8 cellular contexts compared by ENCODE assay signal in the genomic region with DNA sequence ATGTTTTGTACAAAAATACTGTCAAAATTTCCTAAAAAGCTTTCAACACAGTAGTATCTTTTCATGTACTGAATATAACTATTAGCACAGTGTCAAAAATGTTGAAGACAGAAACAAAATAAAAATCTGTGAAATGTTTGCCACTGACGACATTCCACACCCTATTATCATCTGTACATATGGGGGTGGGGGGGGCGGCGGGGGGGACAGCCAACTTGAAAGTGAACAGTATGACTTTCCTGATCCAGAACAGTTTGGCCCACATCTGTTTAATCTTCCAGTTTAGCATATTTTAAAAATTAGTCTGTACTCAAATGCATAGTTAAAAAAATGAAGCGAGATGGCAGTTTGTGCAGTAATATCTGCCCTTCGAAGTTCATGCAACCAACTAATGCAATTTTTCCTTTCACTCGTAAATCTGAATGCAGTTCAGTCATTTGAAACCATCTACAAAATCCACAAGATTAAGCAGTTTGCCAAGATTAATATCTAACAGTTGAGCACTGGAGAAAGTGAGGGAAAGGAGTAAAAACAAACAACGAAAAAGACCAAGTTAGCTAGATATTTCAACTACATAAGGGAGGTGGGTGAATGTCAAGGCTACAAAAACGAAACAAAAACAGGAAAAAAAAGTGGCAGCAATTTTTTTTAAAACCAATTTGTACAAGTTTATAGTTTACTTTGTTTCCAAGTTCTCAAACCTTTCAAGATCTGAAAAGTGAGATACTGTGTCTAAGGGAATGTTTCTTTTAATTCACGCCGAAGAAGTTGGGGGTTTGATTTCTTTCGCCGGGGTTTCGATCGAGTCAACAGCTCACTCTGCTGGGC. TPM values are rescaled to one million over a fixed set of nuclear protein-coding genes. Genes with fewer than 3 reads are reported as not detected.
DNase-seq lines count a peak whose midpoint lies in the region; ATAC-seq and TF ChIP-seq lines count a peak whose summit lies in the region.

No MANE protein-coding gene starts in this region.

- peak overlapping the region; percentile 97 for H3K4me3 ChIP-seq in iPS-11a (ENCODE audit: low read depth, low read length)

- H3K9me3 Mint-ChIP-seq in activated CD4-positive, alpha-beta T cell treated with anti-CD3 and anti-CD28 coated beads, Interleukin-2, amount 10 ng/mL, durations not matched to agents 7 days and 5 days, result no peaks in the 10 kb centered on the region
- H3K9me3 Mint-ChIP-seq in activated T-helper 1 cell treated with anti-CD3 and anti-CD28 coated beads, Interleukin-12 subunit alpha, Interleukin-12 subunit beta, Interleukin-2, Interleukin-4 antibody, amounts not matched to agents 30 ng/mL and 10 ng/mL and 1 ng/mL, durations not matched to agents 14 hours and 24 hours and 36 hours, result no peaks in the 10 kb centered on the region
- no peaks in the 10 kb centered on the region for H3K9me3 Mint-ChIP-seq in stimulated activated memory B cell treated with anti-CD40 and anti-IgM and Interleukin-4, amounts not matched to agents 10 μg/mL and 1 μg/mL and 100 μg/mL, for 72 hours

- H3K4me3 Mint-ChIP-seq in activated CD4-positive, alpha-beta T cell treated with anti-CD3 and anti-CD28 coated beads, Interleukin-2, amount 10 ng/mL, durations not matched to agents 7 days and 5 days, result peak overlapping the region; percentile 93
- H3K4me3 Mint-ChIP-seq in activated T-helper 1 cell treated with anti-CD3 and anti-CD28 coated beads, Interleukin-12 subunit alpha, Interleukin-12 subunit beta, Interleukin-2, Interleukin-4 antibody, amounts not matched to agents 30 ng/mL and 10 ng/mL and 1 ng/mL, durations not matched to agents 14 hours and 24 hours and 36 hours, result peak overlapping the region; percentile 99
- H3K4me3 Mint-ChIP-seq in stimulated activated memory B cell treated with anti-CD40 and anti-IgM and Interleukin-4, amounts not matched to agents 10 μg/mL and 1 μg/mL and 100 μg/mL, for 72 hours, result peak overlapping the region; percentile 97

- no peaks in the 10 kb centered on the region for H3K27me3 Mint-ChIP-seq in activated CD4-positive, alpha-beta T cell treated with anti-CD3 and anti-CD28 coated beads, Interleukin-2, amount 10 ng/mL, durations not matched to agents 7 days and 5 days
- no peaks in the 10 kb centered on the region for H3K27me3 Mint-ChIP-seq in activated T-helper 1 cell treated with anti-CD3 and anti-CD28 coated beads, Interleukin-12 subunit alpha, Interleukin-12 subunit beta, Interleukin-2, Interleukin-4 antibody, amounts not matched to agents 30 ng/mL and 10 ng/mL and 1 ng/mL, durations not matched to agents 14 hours and 24 hours and 36 hours (ENCODE audit: insufficient read depth)
- no peaks in the 10 kb centered on the region for H3K27me3 Mint-ChIP-seq in stimulated activated memory B cell treated with anti-CD40 and anti-IgM and Interleukin-4, amounts not matched to agents 10 μg/mL and 1 μg/mL and 100 μg/mL, for 72 hours

- in situ Hi-C loops in GM13977 (cut with MboI; ENCODE audit: low pct_unique_long_range_greater_than_20kb, low sequenced_read_pairs, unreplicated experiment), result loop anchor here (25.0 kb wide), 1 partner anchor 560 kb away; no protein-coding TSS in a partner anchor

- H3K36me3 Mint-ChIP-seq in activated CD4-positive, alpha-beta T cell treated with anti-CD3 and anti-CD28 coated beads, Interleukin-2, amount 10 ng/mL, durations not matched to agents 7 days and 5 days (ENCODE audit: low read depth), result peaks cover 37% of the 10 kb centered on the region
- peaks cover 14% of the 10 kb centered on the region for H3K36me3 Mint-ChIP-seq in activated T-helper 1 cell treated with anti-CD3 and anti-CD28 coated beads, Interleukin-12 subunit alpha, Interleukin-12 subunit beta, Interleukin-2, Interleukin-4 antibody, amounts not matched to agents 30 ng/mL and 10 ng/mL and 1 ng/mL, durations not matched to agents 14 hours and 24 hours and 36 hours (ENCODE audit: low read depth)
- no peaks in the 10 kb centered on the region for H3K36me3 Mint-ChIP-seq in stimulated activated memory B cell treated with anti-CD40 and anti-IgM and Interleukin-4, amounts not matched to agents 10 μg/mL and 1 μg/mL and 100 μg/mL, for 72 hours

- ATAC-seq in stimulated activated memory B cell treated with anti-CD40 and anti-IgM and Interleukin-4, amounts not matched to agents 10 μg/mL and 1 μg/mL and 100 μg/mL, for 72 hours, result no peak

- POLR2A ChIA-PET in activated CD4-positive, alpha-beta T cell treated with anti-CD3 and anti-CD28 coated beads, Interleukin-2, amount 10 ng/mL, durations not matched to agents 7 days and 5 days (lab: Charles Lee), result interaction anchor here (0.6 kb wide), 2 partner anchors 318 to 332 kb away, joined by 6 to 7 read pairs; no protein-coding TSS in a partner anchor

- intact Hi-C loops in activated T-helper 1 cell treated with anti-CD3 and anti-CD28 coated beads, Interleukin-12 subunit alpha, Interleukin-12 subunit beta, Interleukin-2, Interleukin-4 antibody, amounts not matched to agents 30 ng/mL and 10 ng/mL and 1 ng/mL, durations not matched to agents 14 hours and 24 hours and 36 hours (cut with micrococcal nuclease), result loop anchor here (1.0 to 10.0 kb wide), 4 partner anchors 525 to 1402 kb away; no protein-coding TSS in a partner anchor

- no peak for DNase-seq in activated CD4-positive, alpha-beta T cell treated with anti-CD3 and anti-CD28 coated beads, Interleukin-2, amount 10 ng/mL, durations not matched to agents 7 days and 5 days
- no peak for DNase-seq in activated CD4-positive, alpha-beta T cell treated with anti-CD3 and anti-CD28 coated beads, Interleukin-2, amount 50 U/mL, for 4 hours
- DNase-seq in activated T-helper 1 cell treated with anti-CD3 and anti-CD28 coated beads, Interleukin-12 subunit alpha, Interleukin-12 subunit beta, Interleukin-2, Interleukin-4 antibody, amounts not matched to agents 30 ng/mL and 10 ng/mL and 1 ng/mL, durations not matched to agents 14 hours and 24 hours and 36 hours (ENCODE audit: low spot score), result no peak
- DNase-seq in GM13977 (ENCODE audit: low spot score) (no peak), DMS114 treated with DMSO at 0.1 percent for 48 hours (lab: John Stamatoyannopoulos, UW; ENCODE audit: unreplicated experiment) (no peak), LoVo (ENCODE audit: low spot score) (no peak)

- peaks cover 53% of the 10 kb centered on the region for H3K4me1 Mint-ChIP-seq in activated CD4-positive, alpha-beta T cell treated with anti-CD3 and anti-CD28 coated beads, Interleukin-2, amount 10 ng/mL, durations not matched to agents 7 days and 5 days
- peaks cover 43% of the 10 kb centered on the region for H3K4me1 Mint-ChIP-seq in activated T-helper 1 cell treated with anti-CD3 and anti-CD28 coated beads, Interleukin-12 subunit alpha, Interleukin-12 subunit beta, Interleukin-2, Interleukin-4 antibody, amounts not matched to agents 30 ng/mL and 10 ng/mL and 1 ng/mL, durations not matched to agents 14 hours and 24 hours and 36 hours (ENCODE audit: low read depth)
- peaks cover 11% of the 10 kb centered on the region for H3K4me1 Mint-ChIP-seq in stimulated activated memory B cell treated with anti-CD40 and anti-IgM and Interleukin-4, amounts not matched to agents 10 μg/mL and 1 μg/mL and 100 μg/mL, for 72 hours

- CTCF ChIA-PET in activated CD4-positive, alpha-beta T cell treated with anti-CD3 and anti-CD28 coated beads, Interleukin-2, amount 10 ng/mL, durations not matched to agents 7 days and 5 days (lab: Charles Lee), result interaction anchor here (0.5 to 3.5 kb wide), 6 partner anchors 8 to 597 kb away, joined by 3 to 26 read pairs (median 3); no protein-coding TSS in a partner anchor

- H3K27ac Mint-ChIP-seq in activated CD4-positive, alpha-beta T cell treated with anti-CD3 and anti-CD28 coated beads, Interleukin-2, amount 10 ng/mL, durations not matched to agents 7 days and 5 days, result peak overlapping the region; percentile 99
- peak overlapping the region; percentile 83 for H3K27ac Mint-ChIP-seq in activated T-helper 1 cell treated with anti-CD3 and anti-CD28 coated beads, Interleukin-12 subunit alpha, Interleukin-12 subunit beta, Interleukin-2, Interleukin-4 antibody, amounts not matched to agents 30 ng/mL and 10 ng/mL and 1 ng/mL, durations not matched to agents 14 hours and 24 hours and 36 hours
- peak overlapping the region; percentile 95 for H3K27ac Mint-ChIP-seq in stimulated activated memory B cell treated with anti-CD40 and anti-IgM and Interleukin-4, amounts not matched to agents 10 μg/mL and 1 μg/mL and 100 μg/mL, for 72 hours

- TF ChIP-seq CTCF in GM13977 (IDR thresholded peaks at IDR 0.05; ENCODE audit: extremely low read depth, insufficient read depth, missing control alignments), result no peak

RNA-seq across cellular contexts. Expression of gene CITED2, which starts 1.9 kb away (rescaled TPM):
- total RNA-seq in activated CD4-positive, alpha-beta T cell treated with anti-CD3 and anti-CD28 coated beads, Interleukin-2, amount 10 ng/mL, durations not matched to agents 7 days and 5 days, result 10 to 100 TPM; 65.0 to 76.7 TPM
- 72.5 and 73.7 TPM in 2 replicates for total RNA-seq in activated T-helper 1 cell treated with anti-CD3 and anti-CD28 coated beads, Interleukin-12 subunit alpha, Interleukin-12 subunit beta, Interleukin-2, Interleukin-4 antibody, amounts not matched to agents 30 ng/mL and 10 ng/mL and 1 ng/mL, durations not matched to agents 14 hours and 24 hours and 36 hours
